13 cellular contexts compared by ENCODE assay signal in the genomic region with DNA sequence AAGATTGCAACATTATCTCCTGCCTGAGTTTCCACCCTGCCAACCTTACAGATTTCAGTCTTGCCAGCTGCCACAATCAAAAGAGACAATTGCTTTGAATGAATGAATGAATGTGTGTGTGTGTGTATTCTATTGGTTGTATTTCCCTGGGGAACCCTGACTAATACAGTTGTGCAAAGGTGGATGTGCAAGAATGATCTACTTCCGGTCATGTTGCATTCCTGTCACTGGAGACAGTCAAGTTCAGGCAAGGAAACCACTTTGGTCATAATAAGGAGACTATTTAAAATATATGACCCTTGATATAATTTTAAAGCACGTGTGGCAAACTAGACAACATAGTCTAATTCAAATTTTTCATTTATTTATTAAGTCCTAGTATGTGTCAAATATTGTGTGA. TPM values are rescaled to one million over a fixed set of nuclear protein-coding genes. Genes with fewer than 3 reads are reported as not detected.
DNase-seq lines count a peak whose midpoint lies in the region; ATAC-seq and TF ChIP-seq lines count a peak whose summit lies in the region.
"Had no signal": no experiment of that assay in that cellular context is flagged by ENCODE, and none has a peak within 500 bp of the region (broad histone marks: within the 10 kb centered on the region; RNA-seq: fewer than 3 reads in every experiment).

No MANE protein-coding gene starts in this region.

- H3K4me3 ChIP-seq in ascending aorta (no peak overlapping the region), gastroesophageal sphincter (no peak overlapping the region)

- H3K36me3 ChIP-seq in ascending aorta (no peaks in the 10 kb centered on the region), gastroesophageal sphincter (no peaks in the 10 kb centered on the region)

- CTCF ChIA-PET in Calu3 (lab: Charles Lee) = interaction anchor here (0.8 kb wide), 1 partner anchor 13 kb away, joined by 3 read pairs; a partner anchor contains a TSS

- no peaks in the 10 kb centered on the region for H3K4me1 Mint-ChIP-seq in Calu3 (ENCODE audit: low read depth, unreplicated experiment)
- H3K4me1 Mint-ChIP-seq in progenitor cell of endocrine pancreas (ENCODE audit: low read depth) = peaks cover 2% of the 10 kb centered on the region

- TF ChIP-seq CTCF in Calu3 (IDR thresholded peaks at IDR 0.05; ENCODE audit: unreplicated experiment) (peak; percentile 32), ascending aorta (IDR thresholded peaks at IDR 0.05) (peak in 2 of 3 experiments; percentile 34 to 39), gastroesophageal sphincter (IDR thresholded peaks at IDR 0.05) (peak in 2 of 4 experiments; percentile 45 to 47), progenitor cell of endocrine pancreas (IDR thresholded peaks at IDR 0.05; ENCODE audit: unreplicated experiment) (peak; percentile 65)

- no peak for TF ChIP-seq EP300 in gastroesophageal sphincter (IDR thresholded peaks at IDR 0.05)

- WGBS in gastroesophageal sphincter (ENCODE audit: low coverage in 1 of 2), 2 donors = 78 to 86% methylated on average over 2 of the region's 2 CpGs

- H3K9me3 ChIP-seq in ascending aorta = no peaks in the 10 kb centered on the region
- no peaks in the 10 kb centered on the region for H3K9me3 ChIP-seq in gastroesophageal sphincter

- H3K27me3 ChIP-seq in ascending aorta (no peaks in the 10 kb centered on the region), gastroesophageal sphincter (no peaks in the 10 kb centered on the region)

- ATAC-seq in gastroesophageal sphincter (peak; percentile 61), GM21390 (IDR thresholded peaks at IDR 0.05; ENCODE audit: unreplicated experiment) (no peak)
- ATAC-seq in activated CD4-positive, CD25-positive, alpha-beta regulatory T cell treated with anti-CD3 and anti-CD28 coated beads, Interleukin-2, amount 50 U/mL, for 24 hours = no peak

- no peak for TF ChIP-seq POLR2A in gastroesophageal sphincter (IDR thresholded peaks at IDR 0.05)

- no TSS peak for BruUV-seq in Calu3 (replicated peaks; lab: Mats Ljungman, UMichigan)

- H3K27ac ChIP-seq in ascending aorta (peak overlapping the region; percentile 86 to 87), gastroesophageal sphincter (peak overlapping the region in 1 of 4 donors; percentile 59)
- H3K27ac ChIP-seq: KMS-11 had no signal

- no peaks in the 10 kb centered on the region for H3K27me3 Mint-ChIP-seq in Calu3 (ENCODE audit: unreplicated experiment)
- H3K27me3 Mint-ChIP-seq in progenitor cell of endocrine pancreas = no peaks in the 10 kb centered on the region

- no peak overlapping the region for H3K27ac Mint-ChIP-seq in Calu3 (ENCODE audit: unreplicated experiment)
- no peak overlapping the region for H3K27ac Mint-ChIP-seq in progenitor cell of endocrine pancreas
- H3K27ac Mint-ChIP-seq: stimulated activated naive CD8-positive, alpha-beta T cell treated with anti-CD3 and anti-CD28 coated beads, Interleukin-15, Interleukin-2, amounts not matched to agents 100 ng/mL and 50 ng/mL, for 24 hours had no signal

- intact Hi-C loops in Calu3 (cut with micrococcal nuclease; ENCODE audit: unreplicated experiment) (no loop called here), ascending aorta (cut with DNase I) (loop anchor here (5.0 kb wide), 3 partner anchors 256 to 431 kb away; no protein-coding TSS in a partner anchor)

- DNase-seq in Calu3 = peak; percentile 4
- no peak for DNase-seq in ascending aorta (ENCODE audit: low spot score in 2 of 2)
- no peak for DNase-seq in progenitor cell of endocrine pancreas (ENCODE audit: low spot score, unreplicated experiment)
- no peak for DNase-seq in Ammon's horn (ENCODE audit: low spot score)
- no peak for DNase-seq in stimulated activated CD4-positive, alpha-beta T cell treated with anti-CD3 and anti-CD28 coated beads, Interleukin-15, amount 100 ng/mL, for 24 hours
- DNase-seq: activated CD8-positive, alpha-beta memory T cell treated with anti-CD3 and anti-CD28 coated beads for 24 hours; amniotic stem cell had no signal

- H3K4me3 Mint-ChIP-seq in Calu3 (ENCODE audit: low read depth, unreplicated experiment) (no peak overlapping the region), progenitor cell of endocrine pancreas (ENCODE audit: low read depth) (no peak overlapping the region)
- H3K4me3 Mint-ChIP-seq: stimulated activated naive CD8-positive, alpha-beta T cell treated with anti-CD3 and anti-CD28 coated beads, Interleukin-15, Interleukin-2, amounts not matched to agents 100 ng/mL and 50 ng/mL, for 24 hours had no signal

- peaks cover 14 to 66% of the 10 kb centered on the region in 2 donors for H3K4me1 ChIP-seq in ascending aorta
- peaks cover 5 to 31% (median 10%) of the 10 kb centered on the region in 3 donors for H3K4me1 ChIP-seq in gastroesophageal sphincter

- H3K36me3 Mint-ChIP-seq in Calu3 (ENCODE audit: insufficient read depth, unreplicated experiment) (no peaks in the 10 kb centered on the region), progenitor cell of endocrine pancreas (ENCODE audit: insufficient read depth) (no peaks in the 10 kb centered on the region)

- H3K9me3 Mint-ChIP-seq in Calu3 (ENCODE audit: low read depth, unreplicated experiment) (peaks cover 4% of the 10 kb centered on the region), progenitor cell of endocrine pancreas (ENCODE audit: low read depth) (peaks cover 2% of the 10 kb centered on the region)
- H3K9me3 Mint-ChIP-seq: stimulated activated naive CD8-positive, alpha-beta T cell treated with anti-CD3 and anti-CD28 coated beads, Interleukin-15, Interleukin-2, amounts not matched to agents 100 ng/mL and 50 ng/mL, for 24 hours had no signal

RNA-seq across cellular contexts. Expression of a gene that starts 13.1 kb away (rescaled TPM):
- total RNA-seq in Calu3 (2022) = 6.0 and 8.9 TPM in 2 replicates
- 55.7 TPM for total RNA-seq in ascending aorta
- 10 to 100 TPM; 13.6 to 32.0 (median 19.8) TPM for total RNA-seq in gastroesophageal sphincter
- 1.8 and 2.2 TPM in 2 replicates for total RNA-seq in progenitor cell of endocrine pancreas
- total RNA-seq: NCI-H460 had no signal
